Comparison of ENCODE assay signal across 2 cellular contexts in genomic region chr15:83014205-83014653, GRCh38.
A peak's percentile ranks its signal among the peaks of the same experiment; 100 is the strongest.
TF ChIP-seq lines count a peak whose summit lies in the region.

No MANE protein-coding gene starts in this region.

TF ChIP-seq in GM23338, 12 proteins besides CTCF, POLR2A, EP300 and RAD21:
- TF ChIP-seq POLR2AphosphoS5 (IDR thresholded peaks at IDR 0.05; ENCODE audit: low read depth), result peak; percentile 40; the same call in 1 of the 2 replicates
- no peak for TF ChIP-seq ZNF114 (CRISPR knock-in tag; IDR thresholded peaks at IDR 0.05)

TF ChIP-seq in neural cell, 6 proteins besides CTCF, POLR2A, EP300 and RAD21:
- TF ChIP-seq MXI1 (conservative IDR thresholded peaks at IDR 0.05; ENCODE audit: poor library complexity, severe bottlenecking) (no peak), POLR2AphosphoS5 (IDR thresholded peaks at IDR 0.05) (no peak), SMC3 (conservative IDR thresholded peaks at IDR 0.05; ENCODE audit: poor library complexity) (no peak), REST (IDR thresholded peaks at IDR 0.05; ENCODE audit: borderline replicate concordance) (no peak), EZH2 (IDR thresholded peaks at IDR 0.05; ENCODE audit: borderline replicate concordance, insufficient read depth, low read length, poor library complexity, severe bottlenecking) (no peak), TAF1 (IDR thresholded peaks at IDR 0.05; ENCODE audit: low read depth) (no peak)
